Comparison of ENCODE assay signal across 8 cellular contexts in genomic region chr9:137000177-137000930, GRCh38. TPM values are rescaled to one million over a fixed set of nuclear protein-coding genes. Genes with fewer than 3 reads are reported as not detected.
DNase-seq lines count a peak whose midpoint lies in the region; ATAC-seq and TF ChIP-seq lines count a peak whose summit lies in the region.

No MANE protein-coding gene starts in this region.

- no peaks in the 10 kb centered on the region for H3K36me3 ChIP-seq in Caco-2 (ENCODE audit: control insufficient read depth, insufficient read depth, low read length)

- BruUV-seq in Caco-2 (replicated peaks; lab: Mats Ljungman, UMichigan) = no TSS peak

- ATAC-seq in GM19452 (IDR thresholded peaks at IDR 0.05; ENCODE audit: unreplicated experiment) = peak; percentile 66
- no peak for ATAC-seq in HG03457 (IDR thresholded peaks at IDR 0.05; ENCODE audit: unreplicated experiment)

- peaks cover 10% of the 10 kb centered on the region for H3K4me1 Mint-ChIP-seq in Caco-2 (ENCODE audit: low read depth, unreplicated experiment)

- H3K27me3 ChIP-seq in Caco-2 (replicated peaks; ENCODE audit: control insufficient read depth, insufficient read depth, low read length) = no peaks in the 10 kb centered on the region

- DNase-seq in EH (ENCODE audit: low read depth) (peak; percentile 86), HT1080 (ENCODE audit: low read depth) (peak; percentile 36), astrocyte of the cerebellum (ENCODE audit: low read depth) (peak; percentile 34), Caco-2 (no peak)
- DNase-seq in stimulated activated CD8-positive, alpha-beta memory T cell treated with anti-CD3 and anti-CD28 coated beads, Interleukin-4, amount 100 ng/mL, for 48 hours = peak; percentile 64
- no peak for DNase-seq in activated CD4-positive, alpha-beta T cell treated with anti-CD3 and anti-CD28 coated beads for 1 hour

- no peaks in the 10 kb centered on the region for H3K9me3 ChIP-seq in Caco-2

- H3K4me3 ChIP-seq in astrocyte of the cerebellum (ENCODE audit: low read depth, low read length) = no peak overlapping the region
- no peak overlapping the region for H3K4me3 ChIP-seq in Caco-2 (ENCODE audit: low read depth, low read length)

- H3K9me3 Mint-ChIP-seq in Caco-2 (ENCODE audit: unreplicated experiment) = no peaks in the 10 kb centered on the region

- TF ChIP-seq CTCF in astrocyte of the cerebellum (IDR thresholded peaks at IDR 0.05; ENCODE audit: low read depth, low read length, missing control alignments) = no peak
- TF ChIP-seq CTCF in Caco-2 (IDR thresholded peaks at IDR 0.05; ENCODE audit: insufficient read depth in 1 of 2, low read depth in 1 of 2, low read length in 1 of 2, severe bottlenecking in 1 of 2, unreplicated experiment in 1 of 2) = no peak

- H3K4me3 Mint-ChIP-seq in Caco-2 (ENCODE audit: unreplicated experiment) = no peak overlapping the region

- CTCF ChIA-PET in Caco-2 (lab: Charles Lee) = interaction anchor here (0.6 to 1.2 kb wide), 2 partner anchors 35 to 140 kb away, joined by 4 to 5 read pairs; no protein-coding TSS in a partner anchor

- H3K27me3 Mint-ChIP-seq in Caco-2 (ENCODE audit: insufficient read depth, unreplicated experiment) = no peaks in the 10 kb centered on the region

- no peak overlapping the region for H3K27ac Mint-ChIP-seq in Caco-2 (ENCODE audit: unreplicated experiment)

- in situ Hi-C loops in astrocyte of the cerebellum (cut with HindIII; ENCODE audit: low sequenced_read_pairs) = no loop called here

- POLR2A ChIA-PET in Caco-2 (lab: Charles Lee) = no interaction called here

- intact Hi-C loops in Caco-2 (cut with micrococcal nuclease; ENCODE audit: unreplicated experiment) = no loop called here

- H3K4me1 ChIP-seq in Caco-2 = peaks cover 24% of the 10 kb centered on the region

- H3K36me3 Mint-ChIP-seq in Caco-2 (ENCODE audit: insufficient read depth, unreplicated experiment) = peaks cover 28% of the 10 kb centered on the region

RNA-seq across cellular contexts. Expression of gene CLIC3, which starts 4.0 kb away (rescaled TPM):
- 1.0 and 1.7 TPM in 2 replicates for total RNA-seq in HT1080 (2014; rRNA removed; shearing (Covaris generic))
- polyA plus RNA-seq in HT1080 (2015; cell fraction: cytosol; rRNA removed) = 21.2 and 23.5 TPM in 2 replicates
- 7.2 and 12.2 TPM in 2 replicates for polyA plus RNA-seq in HT1080 (2015; cell fraction: nucleus; rRNA removed)
- total RNA-seq in Caco-2 (2022) = 4.5 and 4.7 TPM in 2 replicates

RNA-seq across cellular contexts. Expression of gene PAXX, which starts 8.1 kb away (rescaled TPM):
- total RNA-seq in HT1080 (2014; rRNA removed; shearing (Covaris generic)) = 68.0 and 77.8 TPM in 2 replicates
- 86.2 and 98.5 TPM in 2 replicates for polyA plus RNA-seq in HT1080 (2015; cell fraction: cytosol; rRNA removed)
- 201 and 220 TPM in 2 replicates for polyA plus RNA-seq in HT1080 (2015; cell fraction: nucleus; rRNA removed)
- total RNA-seq in Caco-2 (2022) = 66.2 TPM in 2 replicates

RNA-seq across cellular contexts. Expression of gene LCNL1, which starts 17.6 kb away (rescaled TPM):
- total RNA-seq in HT1080 (2014; rRNA removed; shearing (Covaris generic)) = not detected in 2 replicates
- polyA plus RNA-seq in HT1080 (2015; cell fraction: cytosol; rRNA removed) = not detected in 2 replicates
- polyA plus RNA-seq in HT1080 (2015; cell fraction: nucleus; rRNA removed) = 0.04 and 0.08 TPM in 2 replicates
- not detected in 2 replicates for total RNA-seq in Caco-2 (2022)

RNA-seq across cellular contexts. Expression of gene PTGDS, which starts 23.1 kb away (rescaled TPM):
- not detected in 2 replicates for total RNA-seq in HT1080 (2014; rRNA removed; shearing (Covaris generic))
- not detected in 2 replicates for polyA plus RNA-seq in HT1080 (2015; cell fraction: cytosol; rRNA removed)
- polyA plus RNA-seq in HT1080 (2015; cell fraction: nucleus; rRNA removed) = 0.91 TPM in 1 of 2 replicates, not detected in the other
- total RNA-seq in Caco-2 (2022) = not detected in 2 replicates

RNA-seq across cellular contexts. Expression of gene ABCA2, which starts 27.7 kb away (rescaled TPM):
- 7.5 and 9.0 TPM in 2 replicates for total RNA-seq in HT1080 (2014; rRNA removed; shearing (Covaris generic))
- 20.2 and 25.6 TPM in 2 replicates for polyA plus RNA-seq in HT1080 (2015; cell fraction: cytosol; rRNA removed)
- 83.6 and 95.5 TPM in 2 replicates for polyA plus RNA-seq in HT1080 (2015; cell fraction: nucleus; rRNA removed)
- total RNA-seq in Caco-2 (2022) = 22.6 and 27.3 TPM in 2 replicates

Comparison
In these comparisons a context has a peak if more than half of its experiments do, and no peak if none do; other contexts are left out.
1. DNase-seq: peak in EH (single experiment), HT1080 (single experiment), astrocyte of the cerebellum (single experiment) and stimulated activated CD8-positive, alpha-beta memory T cell treated with anti-CD3 and anti-CD28 coated beads, Interleukin-4, amount 100 ng/mL, for 48 hours (single experiment); none in Caco-2 (0 of 2) and activated CD4-positive, alpha-beta T cell treated with anti-CD3 and anti-CD28 coated beads for 1 hour (single experiment).